1 cellular context compared by ENCODE assay signal in the genomic region with DNA sequence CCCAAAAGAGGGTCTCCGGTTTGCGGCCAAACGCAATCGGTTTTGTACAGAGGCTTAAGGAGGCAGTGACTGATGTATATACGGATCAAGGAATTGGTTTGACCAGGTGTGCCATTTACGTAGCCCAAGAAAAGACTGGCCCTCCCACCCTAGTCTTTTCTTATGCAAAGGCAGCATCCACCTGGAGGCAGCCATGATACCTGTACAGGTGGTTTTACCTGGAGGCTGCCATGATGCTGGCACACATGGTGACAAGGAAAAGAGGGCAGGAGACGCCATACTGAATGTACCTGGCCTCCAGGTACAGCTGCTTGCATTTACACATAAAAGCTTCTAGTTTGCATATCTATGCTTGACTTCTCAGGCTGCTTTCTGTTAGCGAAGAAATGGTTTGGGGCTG.
TF ChIP-seq lines count a peak whose summit lies in the region.

No MANE protein-coding gene starts in this region.

TF ChIP-seq in GM23338, 12 proteins besides CTCF, POLR2A, EP300 and RAD21 (continued from another document):
- TF ChIP-seq, protein P1, sequence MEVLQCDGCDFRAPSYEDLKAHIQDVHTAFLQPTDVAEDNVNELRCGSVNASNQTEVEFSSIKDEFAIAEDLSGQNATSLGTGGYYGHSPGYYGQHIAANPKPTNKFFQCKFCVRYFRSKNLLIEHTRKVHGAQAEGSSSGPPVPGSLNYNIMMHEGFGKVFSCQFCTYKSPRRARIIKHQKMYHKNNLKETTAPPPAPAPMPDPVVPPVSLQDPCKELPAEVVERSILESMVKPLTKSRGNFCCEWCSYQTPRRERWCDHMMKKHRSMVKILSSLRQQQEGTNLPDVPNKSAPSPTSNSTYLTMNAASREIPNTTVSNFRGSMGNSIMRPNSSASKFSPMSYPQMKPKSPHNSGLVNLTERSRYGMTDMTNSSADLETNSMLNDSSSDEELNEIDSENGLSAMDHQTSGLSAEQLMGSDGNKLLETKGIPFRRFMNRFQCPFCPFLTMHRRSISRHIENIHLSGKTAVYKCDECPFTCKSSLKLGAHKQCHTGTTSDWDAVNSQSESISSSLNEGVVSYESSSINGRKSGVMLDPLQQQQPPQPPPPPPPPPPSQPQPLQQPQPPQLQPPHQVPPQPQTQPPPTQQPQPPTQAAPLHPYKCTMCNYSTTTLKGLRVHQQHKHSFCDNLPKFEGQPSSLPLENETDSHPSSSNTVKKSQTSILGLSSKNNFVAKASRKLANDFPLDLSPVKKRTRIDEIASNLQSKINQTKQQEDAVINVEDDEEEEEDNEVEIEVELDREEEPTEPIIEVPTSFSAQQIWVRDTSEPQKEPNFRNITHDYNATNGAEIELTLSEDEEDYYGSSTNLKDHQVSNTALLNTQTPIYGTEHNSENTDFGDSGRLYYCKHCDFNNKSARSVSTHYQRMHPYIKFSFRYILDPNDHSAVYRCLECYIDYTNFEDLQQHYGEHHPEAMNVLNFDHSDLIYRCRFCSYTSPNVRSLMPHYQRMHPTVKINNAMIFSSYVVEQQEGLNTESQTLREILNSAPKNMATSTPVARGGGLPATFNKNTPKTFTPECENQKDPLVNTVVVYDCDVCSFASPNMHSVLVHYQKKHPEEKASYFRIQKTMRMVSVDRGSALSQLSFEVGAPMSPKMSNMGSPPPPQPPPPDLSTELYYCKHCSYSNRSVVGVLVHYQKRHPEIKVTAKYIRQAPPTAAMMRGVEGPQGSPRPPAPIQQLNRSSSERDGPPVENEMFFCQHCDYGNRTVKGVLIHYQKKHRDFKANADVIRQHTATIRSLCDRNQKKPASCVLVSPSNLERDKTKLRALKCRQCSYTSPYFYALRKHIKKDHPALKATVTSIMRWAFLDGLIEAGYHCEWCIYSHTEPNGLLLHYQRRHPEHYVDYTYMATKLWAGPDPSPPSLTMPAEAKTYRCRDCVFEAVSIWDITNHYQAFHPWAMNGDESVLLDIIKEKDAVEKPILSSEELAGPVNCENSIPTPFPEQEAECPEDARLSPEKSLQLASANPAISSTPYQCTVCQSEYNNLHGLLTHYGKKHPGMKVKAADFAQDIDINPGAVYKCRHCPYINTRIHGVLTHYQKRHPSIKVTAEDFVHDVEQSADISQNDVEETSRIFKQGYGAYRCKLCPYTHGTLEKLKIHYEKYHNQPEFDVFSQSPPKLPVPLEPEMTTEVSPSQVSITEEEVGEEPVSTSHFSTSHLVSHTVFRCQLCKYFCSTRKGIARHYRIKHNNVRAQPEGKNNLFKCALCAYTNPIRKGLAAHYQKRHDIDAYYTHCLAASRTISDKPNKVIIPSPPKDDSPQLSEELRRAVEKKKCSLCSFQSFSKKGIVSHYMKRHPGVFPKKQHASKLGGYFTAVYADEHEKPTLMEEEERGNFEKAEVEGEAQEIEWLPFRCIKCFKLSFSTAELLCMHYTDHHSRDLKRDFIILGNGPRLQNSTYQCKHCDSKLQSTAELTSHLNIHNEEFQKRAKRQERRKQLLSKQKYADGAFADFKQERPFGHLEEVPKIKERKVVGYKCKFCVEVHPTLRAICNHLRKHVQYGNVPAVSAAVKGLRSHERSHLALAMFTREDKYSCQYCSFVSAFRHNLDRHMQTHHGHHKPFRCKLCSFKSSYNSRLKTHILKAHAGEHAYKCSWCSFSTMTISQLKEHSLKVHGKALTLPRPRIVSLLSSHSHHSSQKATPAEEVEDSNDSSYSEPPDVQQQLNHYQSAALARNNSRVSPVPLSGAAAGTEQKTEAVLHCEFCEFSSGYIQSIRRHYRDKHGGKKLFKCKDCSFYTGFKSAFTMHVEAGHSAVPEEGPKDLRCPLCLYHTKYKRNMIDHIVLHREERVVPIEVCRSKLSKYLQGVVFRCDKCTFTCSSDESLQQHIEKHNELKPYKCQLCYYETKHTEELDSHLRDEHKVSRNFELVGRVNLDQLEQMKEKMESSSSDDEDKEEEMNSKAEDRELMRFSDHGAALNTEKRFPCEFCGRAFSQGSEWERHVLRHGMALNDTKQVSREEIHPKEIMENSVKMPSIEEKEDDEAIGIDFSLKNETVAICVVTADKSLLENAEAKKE (CRISPR knock-in tag; IDR thresholded peaks at IDR 0.05): no peak
